ENCODE assay signal across 15 cellular contexts in genomic region chr4:26228883-26229282, GRCh38.
DNase-seq lines count a peak whose midpoint lies in the region; ATAC-seq and TF ChIP-seq lines count a peak whose summit lies in the region.
"Had no signal": no experiment of that assay in that cellular context is flagged by ENCODE, and none has a peak within 500 bp of the region (broad histone marks: within the 10 kb centered on the region; RNA-seq: fewer than 3 reads in every experiment).

No MANE protein-coding gene starts in this region.

- intact Hi-C loops in IMR-90 (cut with micrococcal nuclease) (no loop called here), gastrocnemius medialis (cut with DNase I; ENCODE audit: low total_unique reads) (no loop called here), psoas muscle (cut with DNase I) (no loop called here), Caco-2 (cut with micrococcal nuclease; ENCODE audit: unreplicated experiment) (no loop called here)

- TF ChIP-seq CTCF in IMR-90 (conservative IDR thresholded peaks at IDR 0.05; ENCODE audit: low read depth, low read length) (no peak), gastrocnemius medialis (IDR thresholded peaks at IDR 0.05 in 4 of 5, conservative IDR thresholded peaks at IDR 0.05 in 1 of 5) (no peak), psoas muscle (IDR thresholded peaks at IDR 0.05) (no peak), Caco-2 (IDR thresholded peaks at IDR 0.05; ENCODE audit: insufficient read depth in 1 of 2, low read depth in 1 of 2, low read length in 1 of 2, severe bottlenecking in 1 of 2, unreplicated experiment in 1 of 2) (no peak)

- H3K23ac ChIP-seq in IMR-90 (ENCODE audit: low read depth, low read length), result no peak overlapping the region

- no peak overlapping the region for H3K56ac ChIP-seq in IMR-90 (ENCODE audit: extremely low read depth, insufficient read depth, low read length)

- no peaks in the 10 kb centered on the region for H3K9me1 ChIP-seq in IMR-90 (ENCODE audit: insufficient read depth, low read length)

- ATAC-seq in IMR-90 (ENCODE audit: low read depth) (peak; percentile 47), gastrocnemius medialis (peak; percentile 30 to 52), psoas muscle (no peak), GM21619 (IDR thresholded peaks at IDR 0.05; ENCODE audit: unreplicated experiment) (no peak)
- ATAC-seq: HepG2 had no signal

- H2AK5ac ChIP-seq in IMR-90 (ENCODE audit: low read depth, low read length), result 0 out of 2 replicates have a peak overlapping the region, but pooled peaks have one; percentile 24

- no peaks in the 10 kb centered on the region for H4K20me1 ChIP-seq in IMR-90 (ENCODE audit: insufficient read depth, low read length)

- no peak overlapping the region for H3K14ac ChIP-seq in IMR-90 (replicated peaks; ENCODE audit: low read depth, low read length)

- H4K91ac ChIP-seq in IMR-90 (ENCODE audit: insufficient read depth, low read depth, low read length), result no peak overlapping the region

- no peak overlapping the region for H2BK5ac ChIP-seq in IMR-90 (ENCODE audit: low read depth, low read length, poor library complexity, severe bottlenecking)

- dilution Hi-C loops in IMR-90 (cut with HindIII; ENCODE audit: low sequenced_read_pairs, unreplicated experiment), result no loop called here

- H3K36me3 ChIP-seq in IMR-90 (ENCODE audit: control insufficient read depth, insufficient read depth, low read length) (no peaks in the 10 kb centered on the region), gastrocnemius medialis (no peaks in the 10 kb centered on the region), psoas muscle (ENCODE audit: insufficient read depth in 1 of 2, low read depth in 1 of 2) (no peaks in the 10 kb centered on the region), Caco-2 (ENCODE audit: control insufficient read depth, insufficient read depth, low read length) (no peaks in the 10 kb centered on the region)

- TF ChIP-seq RAD21 in IMR-90 (IDR thresholded peaks at IDR 0.05; ENCODE audit: low read length), result no peak

- POLR2A ChIA-PET in IMR-90 (lab: Charles Lee; ENCODE audit: unreplicated experiment) (no interaction called here), Caco-2 (lab: Charles Lee) (no interaction called here)

- no peak overlapping the region for H3K9ac ChIP-seq in IMR-90 (ENCODE audit: low read depth, low read length)
- H3K9ac ChIP-seq: BLaER1 treated with 17β-estradiol and CSF1 and Interleukin-3, amounts not matched to agents 10 nM and 100 nM had no signal

- no peak overlapping the region; a peak in 1 of 4 replicates for H4K8ac ChIP-seq in IMR-90 (ENCODE audit: low read depth in 2 of 2, low read length in 2 of 2)

- no peaks in the 10 kb centered on the region for H3K27me3 Mint-ChIP-seq in Caco-2 (ENCODE audit: insufficient read depth, unreplicated experiment)

- no peak overlapping the region for H2AFZ ChIP-seq in IMR-90 (replicated peaks; ENCODE audit: low read length, poor library complexity)

- no TSS peak for BruUV-seq in IMR-90 (replicated peaks; lab: Mats Ljungman, UMichigan)
- BruUV-seq in Caco-2 (replicated peaks; lab: Mats Ljungman, UMichigan), result no TSS peak

- TF ChIP-seq POLR2A in IMR-90 (IDR thresholded peaks at IDR 0.05; ENCODE audit: low read depth, low read length) (no peak), gastrocnemius medialis (IDR thresholded peaks at IDR 0.05) (no peak)

- CTCF ChIA-PET in IMR-90 (lab: Yijun Ruan, JAX), result no interaction called here
- CTCF ChIA-PET in Caco-2 (lab: Charles Lee), result no interaction called here

- H3K4ac ChIP-seq in IMR-90 (ENCODE audit: low read depth, low read length), result no peak overlapping the region

- WGBS in IMR-90 (ENCODE audit: extremely low coverage in 2 of 2, insufficient read length in 1 of 2), 2 experiments, result no CpG with 5 or more reads among the region's 2 CpGs
- 93 to 98% (median 96%) methylated on average over 2 of the region's 2 CpGs for WGBS in psoas muscle, 3 donors

- H3K9me3 Mint-ChIP-seq in Caco-2 (ENCODE audit: unreplicated experiment), result no peaks in the 10 kb centered on the region
- H3K9me3 Mint-ChIP-seq: CD8-positive, alpha-beta memory T cell; H9 had no signal

- H3K4me2 ChIP-seq in IMR-90 (ENCODE audit: low read depth, low read length), result no peak overlapping the region
- H3K4me2 ChIP-seq: BLaER1 treated with 17β-estradiol and CSF1 and Interleukin-3, amounts not matched to agents 10 nM and 100 nM had no signal

- H3K4me1 Mint-ChIP-seq in Caco-2 (ENCODE audit: low read depth, unreplicated experiment), result peaks cover 10% of the 10 kb centered on the region
- H3K4me1 Mint-ChIP-seq: B cell had no signal

- no peak overlapping the region for H3K27ac Mint-ChIP-seq in Caco-2 (ENCODE audit: unreplicated experiment)
- H3K27ac Mint-ChIP-seq: B cell; CD8-positive, alpha-beta memory T cell; H9 had no signal

- H3K4me1 ChIP-seq in IMR-90 (ENCODE audit: control insufficient read depth, insufficient read depth, low read length) (peaks cover 5% of the 10 kb centered on the region; the same call in 1 of the 2 replicates), gastrocnemius medialis (no peaks in the 10 kb centered on the region), psoas muscle (no peaks in the 10 kb centered on the region), Caco-2 (no peaks in the 10 kb centered on the region)

- H3K27ac ChIP-seq in IMR-90 (ENCODE audit: insufficient read depth, low read length) (no peak overlapping the region), gastrocnemius medialis (no peak overlapping the region), psoas muscle (no peak overlapping the region)
- H3K27ac ChIP-seq: BLaER1 treated with 17β-estradiol and CSF1 and Interleukin-3, amounts not matched to agents 10 nM and 100 nM had no signal

- H3K36me3 Mint-ChIP-seq in Caco-2 (ENCODE audit: insufficient read depth, unreplicated experiment), result no peaks in the 10 kb centered on the region
- H3K36me3 Mint-ChIP-seq: CD8-positive, alpha-beta memory T cell had no signal

- peak overlapping the region; percentile 62; the same call in 1 of the 2 replicates for H3K18ac ChIP-seq in IMR-90 (ENCODE audit: low read depth, low read length)

- no peaks in the 10 kb centered on the region for H3K79me1 ChIP-seq in IMR-90 (ENCODE audit: low read depth in 1 of 2, low read length in 2 of 2)

- DNase-seq in IMR-90, result no peak
- peak; percentile 80 for DNase-seq in fibroblast of peridontal ligament (ENCODE audit: extremely low read depth)
- DNase-seq in gastrocnemius medialis, result no peak
- no peak for DNase-seq in psoas muscle
- no peak for DNase-seq in Caco-2
- DNase-seq: CD8-positive, alpha-beta memory T cell; COR-L47; DMS153; DMS79; GF-D8; H9 had no signal

- H3K4me3 ChIP-seq in IMR-90 (ENCODE audit: insufficient read depth, low read depth, low read length), result no peak overlapping the region
- H3K4me3 ChIP-seq in gastrocnemius medialis, result no peak overlapping the region
- no peak overlapping the region for H3K4me3 ChIP-seq in psoas muscle
- no peak overlapping the region for H3K4me3 ChIP-seq in Caco-2 (ENCODE audit: low read depth, low read length)
- H3K4me3 ChIP-seq: BLaER1 treated with 17β-estradiol and CSF1 and Interleukin-3, amounts not matched to agents 10 nM and 100 nM had no signal

- H2AK9ac ChIP-seq in IMR-90 (replicated peaks; ENCODE audit: low read depth, low read length, poor library complexity), result no peak overlapping the region

- no peaks in the 10 kb centered on the region for H3K27me3 ChIP-seq in IMR-90 (ENCODE audit: control insufficient read depth, insufficient read depth, low read length)
- no peaks in the 10 kb centered on the region for H3K27me3 ChIP-seq in gastrocnemius medialis
- H3K27me3 ChIP-seq in psoas muscle (ENCODE audit: insufficient read depth in 3 of 3, low read length in 2 of 3), result no peaks in the 10 kb centered on the region
- H3K27me3 ChIP-seq in Caco-2 (replicated peaks; ENCODE audit: control insufficient read depth, insufficient read depth, low read length), result no peaks in the 10 kb centered on the region
- H3K27me3 ChIP-seq: BLaER1 treated with 17β-estradiol and CSF1 and Interleukin-3, amounts not matched to agents 10 nM and 100 nM had no signal

- in situ Hi-C loops in IMR-90 (cut with MboI; ENCODE audit: low sequenced_read_pairs), result no loop called here
- in situ Hi-C loops in gastrocnemius medialis (cut with MboI; ENCODE audit: low sequenced_read_pairs in 4 of 4), result no loop called here

- H2BK120ac ChIP-seq in IMR-90 (ENCODE audit: low read depth, low read length), result no peak overlapping the region

- peak overlapping the region; percentile 47; the same call in 1 of the 2 replicates for H2BK20ac ChIP-seq in IMR-90 (ENCODE audit: low read depth, low read length)

- H3K9me3 ChIP-seq in IMR-90 (ENCODE audit: control insufficient read depth, insufficient read depth, low read length) (no peaks in the 10 kb centered on the region), gastrocnemius medialis (no peaks in the 10 kb centered on the region), psoas muscle (no peaks in the 10 kb centered on the region), Caco-2 (no peaks in the 10 kb centered on the region)
- H3K9me3 ChIP-seq: BLaER1 treated with 17β-estradiol and CSF1 and Interleukin-3, amounts not matched to agents 10 nM and 100 nM had no signal

- no peak overlapping the region for H2BK15ac ChIP-seq in IMR-90 (ENCODE audit: low read depth, low read length)

- H3K4me3 Mint-ChIP-seq in Caco-2 (ENCODE audit: unreplicated experiment), result no peak overlapping the region
- H3K4me3 Mint-ChIP-seq: B cell; CD8-positive, alpha-beta memory T cell; H9 had no signal

- H4K5ac ChIP-seq in IMR-90 (ENCODE audit: low read depth, low read length), result 0 out of 2 replicates have a peak overlapping the region, but pooled peaks have one; percentile 23

TF ChIP-seq in IMR-90, 13 proteins besides CTCF, POLR2A, EP300 and RAD21 (continues in another document):
- TF ChIP-seq RCOR1 (IDR thresholded peaks at IDR 0.05; ENCODE audit: insufficient replicate concordance, low read length) (no peak), CEBPB (IDR thresholded peaks at IDR 0.05; ENCODE audit: low read depth, low read length) (no peak), RFX5 (IDR thresholded peaks at IDR 0.05; ENCODE audit: low read depth, low read length) (no peak), CHD1 (IDR thresholded peaks at IDR 0.05; ENCODE audit: low read depth, low read length) (no peak), USF2 (IDR thresholded peaks at IDR 0.05; ENCODE audit: low read depth, low read length) (no peak)

Comparison
In these comparisons a context has a peak if more than half of its experiments do, and no peak if none do; other contexts are left out.
1. ATAC-seq: peak in IMR-90 (single experiment) and gastrocnemius medialis (2 of 2); none in psoas muscle (0 of 4) and GM21619 (single experiment).